In genomic region chr11:121194731-121195596, GRCh38 we compare ENCODE assay signal across 8 cellular contexts.
DNase-seq lines count a peak whose midpoint lies in the region; ATAC-seq and TF ChIP-seq lines count a peak whose summit lies in the region.

No MANE protein-coding gene starts in this region.

- H3K9me3 ChIP-seq in Karpas-422 (ENCODE audit: low read length) (no peaks in the 10 kb centered on the region), RWPE2 (ENCODE audit: severe bottlenecking) (no peaks in the 10 kb centered on the region)

- H3K4me3 ChIP-seq in Karpas-422 (ENCODE audit: low read length) (no peak overlapping the region), RWPE2 (ENCODE audit: severe bottlenecking) (no peak overlapping the region)

- H3K4me1 ChIP-seq in Karpas-422 (ENCODE audit: low read length) (peaks cover 5% of the 10 kb centered on the region), RWPE2 (ENCODE audit: insufficient read depth, poor library complexity, severe bottlenecking) (no peaks in the 10 kb centered on the region)

- peak; percentile 73 for ATAC-seq in GM18867 (IDR thresholded peaks at IDR 0.05; ENCODE audit: unreplicated experiment)
- peak; percentile 84 for ATAC-seq in RWPE2 (ENCODE audit: low read depth)
- ATAC-seq in Right ventricle myocardium superior (ENCODE audit: poor library complexity), result peak; percentile 88
- no peak for ATAC-seq in HG03025 (IDR thresholded peaks at IDR 0.05; ENCODE audit: low FRiP score, unreplicated experiment)

- H3K27me3 ChIP-seq in Karpas-422 (ENCODE audit: low read length), result no peaks in the 10 kb centered on the region
- H3K27me3 ChIP-seq in RWPE2 (ENCODE audit: insufficient read depth, poor library complexity, severe bottlenecking), result peaks cover 15% of the 10 kb centered on the region

- peak overlapping the region; percentile 29 for H3K4me2 ChIP-seq in Karpas-422 (ENCODE audit: low read depth, low read length, poor library complexity, severe bottlenecking)

- H3K79me2 ChIP-seq in Karpas-422 (ENCODE audit: low read length), result no peaks in the 10 kb centered on the region

- H3K36me3 ChIP-seq in Karpas-422 (ENCODE audit: insufficient read depth, low read length), result no peaks in the 10 kb centered on the region
- no peaks in the 10 kb centered on the region for H3K36me3 ChIP-seq in RWPE2 (ENCODE audit: low read depth)

- intact Hi-C loops in Right ventricle myocardium superior (cut with DNase I), result loop anchor here (5.0 to 10.0 kb wide), 3 partner anchors 83 to 680 kb away; partner anchors contain the start of gene GRIK4

- no peak overlapping the region for H2AFZ ChIP-seq in Karpas-422 (ENCODE audit: low read length)

- no peaks in the 10 kb centered on the region for H3K9me2 ChIP-seq in Karpas-422 (replicated peaks; ENCODE audit: insufficient read depth, low read length)

- no peak overlapping the region for H3K9ac ChIP-seq in Karpas-422 (ENCODE audit: low read length)

- DNase-seq in AG09319 (ENCODE audit: extremely low read depth, low read depth) (peak; percentile 25), Karpas-422 (peak; percentile 80), RWPE2 (ENCODE audit: low spot score) (no peak), Right ventricle myocardium superior (no peak), renal cortical epithelial cell (ENCODE audit: low read depth) (peak; percentile 54)
- DNase-seq in activated naive CD4-positive, alpha-beta T cell treated with anti-CD3 and anti-CD28 coated beads, Interleukin-2, amount 50 U/mL, for 16 hours, result peak; percentile 28

- H3K27ac ChIP-seq in Karpas-422 (ENCODE audit: low read length), result no peak overlapping the region
- H3K27ac ChIP-seq in RWPE2 (ENCODE audit: poor library complexity, severe bottlenecking), result no peak overlapping the region

- H4K20me1 ChIP-seq in Karpas-422 (ENCODE audit: insufficient read depth, low read depth, low read length), result no peaks in the 10 kb centered on the region

- TF ChIP-seq CTCF in AG09319 (IDR thresholded peaks at IDR 0.05; ENCODE audit: low read depth, low read length), result peak; percentile 79
- peak; percentile 91 for TF ChIP-seq CTCF in RWPE2 (IDR thresholded peaks at IDR 0.05; ENCODE audit: poor library complexity, severe bottlenecking)

Comparison
In these comparisons a context has a peak if more than half of its experiments do, and no peak if none do; other contexts are left out.
1. DNase-seq: peak in AG09319 (single experiment), Karpas-422 (single experiment), activated naive CD4-positive, alpha-beta T cell treated with anti-CD3 and anti-CD28 coated beads, Interleukin-2, amount 50 U/mL, for 16 hours (single experiment) and renal cortical epithelial cell (single experiment); none in RWPE2 (single experiment) and Right ventricle myocardium superior (single experiment).